ENCODE assay signal across 8 cellular contexts in genomic region chr2:111209045-111209514, GRCh38.
DNase-seq lines count a peak whose midpoint lies in the region; ATAC-seq and TF ChIP-seq lines count a peak whose summit lies in the region.

No MANE protein-coding gene starts in this region.

- no peak for TF ChIP-seq CTCF in endothelial cell (IDR thresholded peaks at IDR 0.05; ENCODE audit: unreplicated experiment)
- TF ChIP-seq CTCF in WERI-Rb-1 (IDR thresholded peaks at IDR 0.05; ENCODE audit: low read depth, low read length), result no peak

- peak; percentile 89 for ATAC-seq in GM18499 (IDR thresholded peaks at IDR 0.05; ENCODE audit: insufficient read depth, unreplicated experiment)
- peak; percentile 93 for ATAC-seq in GM21723 (IDR thresholded peaks at IDR 0.05; ENCODE audit: unreplicated experiment)

- H3K4me1 Mint-ChIP-seq in endothelial cell (ENCODE audit: unreplicated experiment), result no peaks in the 10 kb centered on the region

- DNase-seq in M059J (ENCODE audit: low read depth) (peak; percentile 88), epithelial cell of prostate (ENCODE audit: low read depth, low spot score) (peak; percentile 36), endothelial cell (ENCODE audit: low spot score) (no peak), MG63 (no peak), NCI-H146 (lab: John Stamatoyannopoulos, UW) (no peak), WERI-Rb-1 (no peak)

- no peak overlapping the region for H3K27ac Mint-ChIP-seq in endothelial cell (ENCODE audit: unreplicated experiment)

- no peaks in the 10 kb centered on the region for H3K27me3 Mint-ChIP-seq in endothelial cell (ENCODE audit: unreplicated experiment)

- H3K4me3 Mint-ChIP-seq in endothelial cell (ENCODE audit: unreplicated experiment), result no peak overlapping the region

- no peaks in the 10 kb centered on the region for H3K27me3 ChIP-seq in MG63
- peaks cover 52% of the 10 kb centered on the region for H3K27me3 ChIP-seq in WERI-Rb-1 (ENCODE audit: insufficient read depth, low read depth, severe bottlenecking)

- H3K27ac ChIP-seq in epithelial cell of prostate, result no peak overlapping the region
- no peak overlapping the region for H3K27ac ChIP-seq in WERI-Rb-1

- H3K36me3 Mint-ChIP-seq in endothelial cell (ENCODE audit: low read depth, unreplicated experiment), result peaks cover 7% of the 10 kb centered on the region

- H3K9me3 ChIP-seq in MG63 (peaks cover 13% of the 10 kb centered on the region), WERI-Rb-1 (ENCODE audit: severe bottlenecking) (no peaks in the 10 kb centered on the region)

- no peak overlapping the region for H3K4me3 ChIP-seq in MG63
- no peak overlapping the region for H3K4me3 ChIP-seq in WERI-Rb-1 (ENCODE audit: low read depth, low read length)

- no peaks in the 10 kb centered on the region for H3K9me3 Mint-ChIP-seq in endothelial cell (ENCODE audit: unreplicated experiment)

- peaks cover 5% of the 10 kb centered on the region for H3K36me3 ChIP-seq in MG63
- no peaks in the 10 kb centered on the region for H3K36me3 ChIP-seq in WERI-Rb-1

Comparison
In these comparisons a context has a peak if more than half of its experiments do, and no peak if none do; other contexts are left out.
1. DNase-seq: peak in M059J (single experiment) and epithelial cell of prostate (single experiment); none in endothelial cell (single experiment), MG63 (single experiment), NCI-H146 (single experiment) and WERI-Rb-1 (single experiment).